In the genomic region with DNA sequence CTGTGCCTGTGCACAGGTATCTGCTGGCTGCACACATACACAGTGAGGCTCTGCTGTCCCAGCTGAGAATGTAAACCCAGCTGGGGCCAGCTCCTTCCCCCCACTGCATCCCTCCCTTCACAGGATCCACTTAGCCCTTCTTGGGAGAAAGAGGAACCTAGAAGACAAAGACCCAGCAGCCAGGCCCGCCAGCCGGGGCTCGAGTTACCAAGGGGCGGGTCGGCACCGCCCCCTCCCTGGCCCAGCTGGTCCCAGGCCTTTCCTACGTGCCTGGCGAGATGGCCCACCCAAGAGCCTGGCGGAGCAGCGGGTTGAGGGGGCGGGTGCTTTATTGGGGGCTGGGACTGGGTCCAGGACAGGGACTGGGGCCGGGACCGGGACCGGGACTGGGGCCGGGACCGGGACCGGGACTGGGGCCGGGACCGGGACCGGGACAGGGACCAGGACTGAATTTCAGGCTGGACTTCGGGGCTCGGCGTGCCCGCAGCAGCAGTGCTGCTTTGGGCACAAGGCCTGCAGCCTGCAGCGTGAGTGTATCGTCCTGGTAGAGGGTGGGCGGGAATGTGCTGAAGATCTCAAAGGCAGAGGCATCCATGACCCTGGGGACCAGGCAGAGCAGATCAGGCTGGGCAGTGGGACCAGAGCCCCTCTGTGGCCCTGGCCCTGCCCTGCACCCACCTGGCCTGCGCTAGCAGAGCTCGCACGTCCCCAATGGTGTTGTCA, we compare ENCODE assay signal across 9 cellular contexts. TPM values are rescaled to one million over a fixed set of nuclear protein-coding genes. Genes with fewer than 3 reads are reported as not detected.
DNase-seq lines count a peak whose midpoint lies in the region; ATAC-seq lines count a peak whose summit lies in the region.
"Had no signal": no experiment of that assay in that cellular context is flagged by ENCODE, and none has a peak within 500 bp of the region (broad histone marks: within the 10 kb centered on the region; RNA-seq: fewer than 3 reads in every experiment).

No MANE protein-coding gene starts in this region.

- no peaks in the 10 kb centered on the region for H3K9me3 Mint-ChIP-seq in activated T-helper 1 cell treated with anti-CD3 and anti-CD28 coated beads, Interleukin-12 subunit alpha, Interleukin-12 subunit beta, Interleukin-2, Interleukin-4 antibody, amounts not matched to agents 30 ng/mL and 10 ng/mL and 1 ng/mL, durations not matched to agents 14 hours and 24 hours and 36 hours

- ATAC-seq in Right ventricle myocardium superior (ENCODE audit: poor library complexity): no peak
- no peak for ATAC-seq in GM18858 (IDR thresholded peaks at IDR 0.05; ENCODE audit: unreplicated experiment)
- ATAC-seq in GM18867 (IDR thresholded peaks at IDR 0.05; ENCODE audit: unreplicated experiment): no peak

- peak overlapping the region; percentile 92 for H3K4me3 Mint-ChIP-seq in activated T-helper 1 cell treated with anti-CD3 and anti-CD28 coated beads, Interleukin-12 subunit alpha, Interleukin-12 subunit beta, Interleukin-2, Interleukin-4 antibody, amounts not matched to agents 30 ng/mL and 10 ng/mL and 1 ng/mL, durations not matched to agents 14 hours and 24 hours and 36 hours

- intact Hi-C loops in Right ventricle myocardium superior (cut with DNase I) (loop anchor here (10.0 kb wide), 1 partner anchor 83 kb away; no protein-coding TSS in a partner anchor), cardiac septum (cut with DNase I) (loop anchor here (1.0 kb wide), 1 partner anchor 9 kb away; no protein-coding TSS in a partner anchor)
- intact Hi-C loops in activated T-helper 1 cell treated with anti-CD3 and anti-CD28 coated beads, Interleukin-12 subunit alpha, Interleukin-12 subunit beta, Interleukin-2, Interleukin-4 antibody, amounts not matched to agents 30 ng/mL and 10 ng/mL and 1 ng/mL, durations not matched to agents 14 hours and 24 hours and 36 hours (cut with micrococcal nuclease): no loop called here

- DNase-seq in Right ventricle myocardium superior (peak; percentile 68), cardiac septum (ENCODE audit: low spot score) (no peak), islet precursor cell (peak; percentile 82), NCI-H128 (lab: John Stamatoyannopoulos, UW; ENCODE audit: unreplicated experiment) (no peak)
- no peak for DNase-seq in activated T-helper 1 cell treated with anti-CD3 and anti-CD28 coated beads, Interleukin-12 subunit alpha, Interleukin-12 subunit beta, Interleukin-2, Interleukin-4 antibody, amounts not matched to agents 30 ng/mL and 10 ng/mL and 1 ng/mL, durations not matched to agents 14 hours and 24 hours and 36 hours (ENCODE audit: low spot score)
- no peak for DNase-seq in activated CD4-positive, CD25-positive, alpha-beta regulatory T cell (lab: John Stamatoyannopoulos, UW)

- peak overlapping the region; percentile 97 for H3K27ac Mint-ChIP-seq in activated T-helper 1 cell treated with anti-CD3 and anti-CD28 coated beads, Interleukin-12 subunit alpha, Interleukin-12 subunit beta, Interleukin-2, Interleukin-4 antibody, amounts not matched to agents 30 ng/mL and 10 ng/mL and 1 ng/mL, durations not matched to agents 14 hours and 24 hours and 36 hours

- peaks cover 42% of the 10 kb centered on the region for H3K36me3 Mint-ChIP-seq in activated T-helper 1 cell treated with anti-CD3 and anti-CD28 coated beads, Interleukin-12 subunit alpha, Interleukin-12 subunit beta, Interleukin-2, Interleukin-4 antibody, amounts not matched to agents 30 ng/mL and 10 ng/mL and 1 ng/mL, durations not matched to agents 14 hours and 24 hours and 36 hours (ENCODE audit: low read depth)

- no peaks in the 10 kb centered on the region for H3K27me3 Mint-ChIP-seq in activated T-helper 1 cell treated with anti-CD3 and anti-CD28 coated beads, Interleukin-12 subunit alpha, Interleukin-12 subunit beta, Interleukin-2, Interleukin-4 antibody, amounts not matched to agents 30 ng/mL and 10 ng/mL and 1 ng/mL, durations not matched to agents 14 hours and 24 hours and 36 hours (ENCODE audit: insufficient read depth)

- peaks cover 68% of the 10 kb centered on the region for H3K4me1 Mint-ChIP-seq in activated T-helper 1 cell treated with anti-CD3 and anti-CD28 coated beads, Interleukin-12 subunit alpha, Interleukin-12 subunit beta, Interleukin-2, Interleukin-4 antibody, amounts not matched to agents 30 ng/mL and 10 ng/mL and 1 ng/mL, durations not matched to agents 14 hours and 24 hours and 36 hours (ENCODE audit: low read depth)

RNA-seq across cellular contexts. Expression of gene SH3BGRL3, which starts 2.2 kb away (rescaled TPM):
- total RNA-seq in Right ventricle myocardium superior: 33.9 TPM
- 55.0 TPM for total RNA-seq in cardiac septum
- 551 and 575 TPM in 2 replicates for total RNA-seq in activated T-helper 1 cell treated with anti-CD3 and anti-CD28 coated beads, Interleukin-12 subunit alpha, Interleukin-12 subunit beta, Interleukin-2, Interleukin-4 antibody, amounts not matched to agents 30 ng/mL and 10 ng/mL and 1 ng/mL, durations not matched to agents 14 hours and 24 hours and 36 hours

RNA-seq across cellular contexts. Expression of gene UBXN11, which starts 24.3 kb away (rescaled TPM):
- total RNA-seq in Right ventricle myocardium superior: 8.3 TPM
- total RNA-seq in cardiac septum: 8.3 TPM
- total RNA-seq in activated T-helper 1 cell treated with anti-CD3 and anti-CD28 coated beads, Interleukin-12 subunit alpha, Interleukin-12 subunit beta, Interleukin-2, Interleukin-4 antibody, amounts not matched to agents 30 ng/mL and 10 ng/mL and 1 ng/mL, durations not matched to agents 14 hours and 24 hours and 36 hours: 14.8 and 22.1 TPM in 2 replicates

RNA-seq across cellular contexts. Expression of gene CD52, which starts 35.6 kb away (rescaled TPM):
- total RNA-seq in Right ventricle myocardium superior (4.4 TPM), cardiac septum (4.6 TPM)
- 394 and 411 TPM in 2 replicates for total RNA-seq in activated T-helper 1 cell treated with anti-CD3 and anti-CD28 coated beads, Interleukin-12 subunit alpha, Interleukin-12 subunit beta, Interleukin-2, Interleukin-4 antibody, amounts not matched to agents 30 ng/mL and 10 ng/mL and 1 ng/mL, durations not matched to agents 14 hours and 24 hours and 36 hours
- total RNA-seq: skeletal muscle tissue had no signal

RNA-seq across cellular contexts. Expression of gene CEP85, which starts 48.1 kb away (rescaled TPM):
- total RNA-seq in Right ventricle myocardium superior (82.5 TPM), cardiac septum (25.8 TPM)
- 37.0 and 37.1 TPM in 2 replicates for total RNA-seq in activated T-helper 1 cell treated with anti-CD3 and anti-CD28 coated beads, Interleukin-12 subunit alpha, Interleukin-12 subunit beta, Interleukin-2, Interleukin-4 antibody, amounts not matched to agents 30 ng/mL and 10 ng/mL and 1 ng/mL, durations not matched to agents 14 hours and 24 hours and 36 hours

Comparison
In these comparisons a context has a peak if more than half of its experiments do, and no peak if none do; other contexts are left out.
1. DNase-seq: peak in Right ventricle myocardium superior (single experiment) and islet precursor cell (single experiment); none in cardiac septum (single experiment), activated T-helper 1 cell treated with anti-CD3 and anti-CD28 coated beads, Interleukin-12 subunit alpha, Interleukin-12 subunit beta, Interleukin-2, Interleukin-4 antibody, amounts not matched to agents 30 ng/mL and 10 ng/mL and 1 ng/mL, durations not matched to agents 14 hours and 24 hours and 36 hours (single experiment), NCI-H128 (single experiment) and activated CD4-positive, CD25-positive, alpha-beta regulatory T cell (0 of 4).
2. RNA of gene CD52, which starts 35.6 kb away (total RNA-seq): 394 to 411 TPM in activated T-helper 1 cell treated with anti-CD3 and anti-CD28 coated beads, Interleukin-12 subunit alpha, Interleukin-12 subunit beta, Interleukin-2, Interleukin-4 antibody, amounts not matched to agents 30 ng/mL and 10 ng/mL and 1 ng/mL, durations not matched to agents 14 hours and 24 hours and 36 hours; 4.6 TPM in cardiac septum (single experiment) and 4.4 TPM in Right ventricle myocardium superior (single experiment); every median in the first group is over 10 times any median in the second.